8 cellular contexts compared by ENCODE assay signal in the genomic region with DNA sequence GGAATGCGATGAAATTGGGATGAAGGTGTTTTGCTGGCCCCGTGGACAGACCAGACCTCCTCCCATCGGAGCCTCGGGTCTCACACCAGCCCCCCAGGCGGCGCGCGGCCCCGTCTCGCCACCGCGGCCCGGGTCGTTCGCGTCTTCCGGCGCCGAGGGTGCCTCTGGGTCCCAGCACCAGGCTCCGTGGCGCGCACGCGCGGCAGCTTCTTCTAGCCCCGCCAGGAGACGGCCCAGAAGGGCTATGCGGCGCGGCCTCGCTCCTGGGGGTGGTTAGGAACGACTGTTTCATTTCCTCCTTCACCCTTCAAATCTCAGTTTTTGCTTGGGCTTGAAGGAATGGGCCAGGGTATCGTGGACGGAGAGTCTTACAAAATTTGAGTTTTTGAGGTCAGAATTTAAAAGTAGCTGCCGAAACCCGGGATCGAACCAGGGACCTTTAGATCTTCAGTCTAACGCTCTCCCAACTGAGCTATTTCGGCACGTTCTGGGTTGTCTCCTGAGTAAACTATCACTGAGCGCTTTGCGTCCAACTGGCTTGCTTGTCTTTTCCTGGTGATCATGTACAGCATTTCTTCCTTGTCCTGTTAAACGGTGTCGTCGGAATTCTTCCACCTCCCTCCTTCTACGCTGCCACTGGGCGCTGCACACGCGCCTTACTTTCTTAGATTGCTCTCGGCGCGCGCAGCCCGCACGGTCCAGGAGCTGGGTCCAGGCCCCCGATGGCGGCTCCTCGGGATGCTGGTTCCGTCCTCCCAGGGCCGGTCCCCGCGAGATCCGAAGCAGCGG.
DNase-seq lines count a peak whose midpoint lies in the region; ATAC-seq lines count a peak whose summit lies in the region.

No MANE protein-coding gene starts in this region.

- peak; percentile 94 for DNase-seq in AG08395 (ENCODE audit: low spot score)
- DNase-seq in NCI-H345 (lab: John Stamatoyannopoulos, UW): peak; percentile 92
- DNase-seq in activated CD4-positive, CD25-positive, alpha-beta regulatory T cell treated with anti-CD3 and anti-CD28 coated beads, Interleukin-2, amount 50 U/mL, for 16 hours (ENCODE audit: low read depth, low spot score): peak; percentile 84
- peak; percentile 97 for DNase-seq in cerebellar cortex (ENCODE audit: low spot score)
- peak; percentile 97 for DNase-seq in islet precursor cell
- DNase-seq in stimulated activated CD4-positive, alpha-beta T cell treated with anti-CD3 and anti-CD28 coated beads, Interleukin-12 subunit alpha, Interleukin-12 subunit beta, amount 100 ng/mL, for 4 hours: peak; percentile 91

- ATAC-seq in GM18909 (IDR thresholded peaks at IDR 0.05; ENCODE audit: poor library complexity, unreplicated experiment): peak; percentile 91
- ATAC-seq in HG03175 (IDR thresholded peaks at IDR 0.05; ENCODE audit: unreplicated experiment): peak; percentile 89

Comparison
In these comparisons a context has a peak if more than half of its experiments do, and no peak if none do; other contexts are left out.
1. Peak in every context shown above with its lines: DNase-seq and ATAC-seq.